8 cellular contexts compared by ENCODE assay signal in genomic region chr19:29605653-29606419, GRCh38. TPM values are rescaled to one million over a fixed set of nuclear protein-coding genes. Genes with fewer than 3 reads are reported as not detected.
DNase-seq lines count a peak whose midpoint lies in the region; ATAC-seq and TF ChIP-seq lines count a peak whose summit lies in the region.

A gene with protein sequence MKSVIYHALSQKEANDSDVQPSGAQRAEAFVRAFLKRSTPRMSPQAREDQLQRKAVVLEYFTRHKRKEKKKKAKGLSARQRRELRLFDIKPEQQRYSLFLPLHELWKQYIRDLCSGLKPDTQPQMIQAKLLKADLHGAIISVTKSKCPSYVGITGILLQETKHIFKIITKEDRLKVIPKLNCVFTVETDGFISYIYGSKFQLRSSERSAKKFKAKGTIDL (plus strand): TSS chr19:29606283. CDS start chr19:29606319, 36 bp downstream.

- H3K4me1 ChIP-seq in NT2/D1 (ENCODE audit: insufficient read depth, insufficient read length), result no peaks in the 10 kb centered on the region
- H3K4me1 ChIP-seq in endodermal cell (ENCODE audit: control insufficient read depth, insufficient read depth, low read length), result peaks cover 4% of the 10 kb centered on the region

- peaks cover 7% of the 10 kb centered on the region for H3K36me3 Mint-ChIP-seq in activated CD8-positive, alpha-beta memory T cell treated with anti-CD3 and anti-CD28 coated beads, Interleukin-2, amount 10 ng/mL, durations not matched to agents 7 days and 5 days
- peaks cover 15% of the 10 kb centered on the region for H3K36me3 Mint-ChIP-seq in endodermal cell (ENCODE audit: low read depth)

- H3K4me1 Mint-ChIP-seq in activated CD8-positive, alpha-beta memory T cell treated with anti-CD3 and anti-CD28 coated beads, Interleukin-2, amount 10 ng/mL, durations not matched to agents 7 days and 5 days, result peaks cover 32% of the 10 kb centered on the region
- H3K4me1 Mint-ChIP-seq in endodermal cell, result peaks cover 10% of the 10 kb centered on the region

- peak within 1 kb of the TSS; percentile 99 for H3K27ac Mint-ChIP-seq in activated CD8-positive, alpha-beta memory T cell treated with anti-CD3 and anti-CD28 coated beads, Interleukin-2, amount 10 ng/mL, durations not matched to agents 7 days and 5 days
- peak within 1 kb of the TSS; percentile 100 for H3K27ac Mint-ChIP-seq in endodermal cell

- H3K36me3 ChIP-seq in NT2/D1 (ENCODE audit: insufficient read depth, insufficient read length, low read length), result peaks cover 24% of the 10 kb centered on the region
- peaks cover 5% of the 10 kb centered on the region for H3K36me3 ChIP-seq in endodermal cell (ENCODE audit: control insufficient read depth, insufficient read depth, low read length)

- no peaks in the 10 kb centered on the region for H3K27me3 Mint-ChIP-seq in activated CD8-positive, alpha-beta memory T cell treated with anti-CD3 and anti-CD28 coated beads, Interleukin-2, amount 10 ng/mL, durations not matched to agents 7 days and 5 days
- H3K27me3 Mint-ChIP-seq in endodermal cell (ENCODE audit: insufficient read depth), result no peaks in the 10 kb centered on the region

- H3K27ac ChIP-seq in endodermal cell (ENCODE audit: low read depth, low read length), result peak within 1 kb of the TSS; percentile 90

- DNase-seq in COLO668 (lab: John Stamatoyannopoulos, UW; ENCODE audit: unreplicated experiment) (peak; percentile 97), HT1080 (ENCODE audit: low read depth) (peak; percentile 86), NT2/D1 (ENCODE audit: low read depth, low spot score) (peak; percentile 87), endodermal cell (peak; percentile 98), mesenteric fat pad (ENCODE audit: low spot score) (peak; percentile 99)
- peak; percentile 99 for DNase-seq in activated CD8-positive, alpha-beta memory T cell treated with anti-CD3 and anti-CD28 coated beads, Interleukin-2, amount 10 ng/mL, durations not matched to agents 7 days and 5 days
- DNase-seq in stimulated activated CD8-positive, alpha-beta memory T cell treated with anti-CD3 and anti-CD28 coated beads, Interleukin-15, amount 100 ng/mL, for 24 hours (ENCODE audit: low read depth), result peak; percentile 99

- peak within 1 kb of the TSS; percentile 94 for H3K4me3 Mint-ChIP-seq in activated CD8-positive, alpha-beta memory T cell treated with anti-CD3 and anti-CD28 coated beads, Interleukin-2, amount 10 ng/mL, durations not matched to agents 7 days and 5 days
- peak within 1 kb of the TSS; percentile 95 for H3K4me3 Mint-ChIP-seq in endodermal cell

- H3K27me3 ChIP-seq in NT2/D1 (ENCODE audit: insufficient read depth, insufficient read length) (no peaks in the 10 kb centered on the region), endodermal cell (ENCODE audit: control insufficient read depth, insufficient read depth, low read length, poor library complexity, severe bottlenecking) (no peaks in the 10 kb centered on the region)

- no peak for TF ChIP-seq CTCF in endodermal cell (conservative IDR thresholded peaks at IDR 0.05)

- CTCF ChIA-PET in activated CD8-positive, alpha-beta memory T cell treated with anti-CD3 and anti-CD28 coated beads, Interleukin-2, amount 10 ng/mL, durations not matched to agents 7 days and 5 days (lab: Charles Lee), result interaction anchor here (0.7 to 8.6 kb wide), 20 partner anchors 9 to 138 kb away, joined by 3 to 171 read pairs (median 4); partner anchors contain the start of genes C19orf12 and PLEKHF1

- H3K9ac ChIP-seq in NT2/D1 (ENCODE audit: insufficient read length, low read depth) (peak within 1 kb of the TSS; percentile 99), endodermal cell (ENCODE audit: extremely low read depth, low read length, poor library complexity, severe bottlenecking) (peak within 1 kb of the TSS; percentile 97)

- no peaks in the 10 kb centered on the region for H3K9me3 Mint-ChIP-seq in activated CD8-positive, alpha-beta memory T cell treated with anti-CD3 and anti-CD28 coated beads, Interleukin-2, amount 10 ng/mL, durations not matched to agents 7 days and 5 days (ENCODE audit: low read depth)
- no peaks in the 10 kb centered on the region for H3K9me3 Mint-ChIP-seq in endodermal cell

- 0% methylated on average over 35 to 46 of the region's 47 CpGs for WGBS in endodermal cell (ENCODE audit: insufficient coverage in 1 of 2, insufficient read length in 1 of 2), 2 experiments

- ATAC-seq in GM21360 (IDR thresholded peaks at IDR 0.05; ENCODE audit: unreplicated experiment), result peak; percentile 67
- ATAC-seq in activated CD8-positive, alpha-beta memory T cell treated with anti-CD3 and anti-CD28 coated beads, Interleukin-2, amount 10 ng/mL, durations not matched to agents 7 days and 5 days, result peak; percentile 92

- H3K4me3 ChIP-seq in NT2/D1 (ENCODE audit: insufficient read length, low read depth) (peak within 1 kb of the TSS; percentile 97), endodermal cell (ENCODE audit: low read length) (peak within 1 kb of the TSS; percentile 100)

- H3K9me3 ChIP-seq in NT2/D1 (ENCODE audit: insufficient read depth, low read length) (no peaks in the 10 kb centered on the region), endodermal cell (ENCODE audit: control insufficient read depth, low read length) (no peaks in the 10 kb centered on the region)

RNA-seq across cellular contexts. Expression of the gene that starts here (rescaled TPM):
- 157 and 170 TPM in 2 replicates for total RNA-seq in HT1080 (2014; rRNA removed; shearing (Covaris generic))
- 52.4 and 66.5 TPM in 2 replicates for polyA plus RNA-seq in HT1080 (2015; cell fraction: cytosol; rRNA removed)
- 72.2 and 84.6 TPM in 2 replicates for polyA plus RNA-seq in HT1080 (2015; cell fraction: nucleus; rRNA removed)
- 100 to 1,000 TPM in 1 of 2 experiments, 10 to 100 TPM in 1; 96.6 to 106 TPM for total RNA-seq in activated CD8-positive, alpha-beta memory T cell treated with anti-CD3 and anti-CD28 coated beads, Interleukin-2, amount 10 ng/mL, durations not matched to agents 7 days and 5 days
- total RNA-seq in endodermal cell (10 to 100 TPM; 58.2 to 59.7 TPM), mesenteric fat pad (57.4 TPM)
- 66.2 TPM for polyA plus RNA-seq in endodermal cell (2013, experiment 1 of 2)
- 59.5 TPM for polyA plus RNA-seq in endodermal cell (2013, experiment 2 of 2)

Comparison
In these comparisons a context has a peak if more than half of its experiments do, and no peak if none do; other contexts are left out.
1. Peak in every context shown above with its lines: DNase-seq, ATAC-seq, H3K4me3 ChIP-seq and H3K27ac ChIP-seq.